14 cellular contexts compared by ENCODE assay signal in genomic region chrX:148914783-148915182, GRCh38.
DNase-seq lines count a peak whose midpoint lies in the region; ATAC-seq, FAIRE-seq and TF ChIP-seq lines count a peak whose summit lies in the region.
"Had no signal": no experiment of that assay in that cellular context is flagged by ENCODE, and none has a peak within 500 bp of the region (broad histone marks: within the 10 kb centered on the region; RNA-seq: fewer than 3 reads in every experiment).

No MANE protein-coding gene starts in this region.

- POLR2A ChIA-PET in HepG2 (lab: Yijun Ruan, JAX), result no interaction called here

- ATAC-seq in GM18505 (IDR thresholded peaks at IDR 0.05; ENCODE audit: unreplicated experiment) (peak; percentile 85), GM21423 (IDR thresholded peaks at IDR 0.05; ENCODE audit: unreplicated experiment) (peak; percentile 82), HG03064 (IDR thresholded peaks at IDR 0.05; ENCODE audit: low read depth, unreplicated experiment) (peak; percentile 82), HepG2 (no peak)
- ATAC-seq: esophagus mucosa had no signal

- in situ Hi-C loops in SK-MEL-5 (cut with HindIII; ENCODE audit: low pct_unique_long_range_greater_than_20kb, low sequenced_read_pairs), result no loop called here
- in situ Hi-C loops in HepG2 (cut with HindIII; ENCODE audit: extremely low pct_ligation_motif_present, low pct_unique_long_range_greater_than_20kb), result no loop called here

- FAIRE-seq in HepG2 (lab: Jason Lieb, UNC), result no peak
- FAIRE-seq: GM12891 had no signal

- intact Hi-C loops in HepG2 (cut with micrococcal nuclease; ENCODE audit: unreplicated experiment), result no loop called here

- TF ChIP-seq RAD21 in HepG2 (CRISPR knock-in tag; IDR thresholded peaks at IDR 0.05), result no peak

- TF ChIP-seq CTCF in HepG2 (CRISPR knock-in tag; IDR thresholded peaks at IDR 0.05), result no peak

- H3K9me3 ChIP-seq in HepG2 (ENCODE audit: low read length), result no peaks in the 10 kb centered on the region
- H3K9me3 ChIP-seq: vagina had no signal

- CTCF ChIA-PET in HepG2 (lab: Yijun Ruan, JAX; ENCODE audit: low intra/inter-chr PET ratio, low total read pairs), result no interaction called here

- WGBS in HepG2 (ENCODE audit: low lambda C conversion rate), result 7% methylated on average over 3 of the region's 3 CpGs

- no peak overlapping the region for H2AFZ ChIP-seq in HepG2 (ENCODE audit: low read length)

- no peak overlapping the region for H3K9ac ChIP-seq in HepG2 (ENCODE audit: insufficient read depth, low read depth, low read length)

- DNase-seq in SK-MEL-5 (ENCODE audit: low read depth, low spot score) (peak; percentile 5), NCI-H510A treated with DMSO at 0.1 percent for 48 hours (lab: John Stamatoyannopoulos, UW) (no peak), HepG2 (ENCODE audit: low spot score) (no peak)
- no peak for DNase-seq in activated T-cell treated with anti-CD3 and anti-CD28 coated beads, Interleukin-2, amount 50 U/mL, for 1 hour
- DNase-seq in stimulated activated CD4-positive, alpha-beta T cell treated with anti-CD3 and anti-CD28 coated beads, Interleukin-1b, Interleukin-23, amount 100 ng/mL, for 48 hours, result no peak
- DNase-seq: DMS153, HCEC 1CT, naive B cell had no signal

- H3K36me3 ChIP-seq in HepG2 (replicated peaks in 1 of 2; ENCODE audit: control insufficient read depth in 1 of 2, insufficient read depth in 2 of 2, low read length in 2 of 2), result no peaks in the 10 kb centered on the region
- H3K36me3 ChIP-seq: vagina had no signal

- no peak for TF ChIP-seq EP300 in HepG2 (IDR thresholded peaks at IDR 0.05; ENCODE audit: low read depth in 2 of 2, low read length in 2 of 2)
- TF ChIP-seq EP300 in HepG2 (CRISPR knock-in tag; IDR thresholded peaks at IDR 0.05; ENCODE audit: borderline replicate concordance), result no peak

- H3K4me1 ChIP-seq in HepG2 (ENCODE audit: insufficient read depth, low read length), result no peaks in the 10 kb centered on the region
- H3K4me1 ChIP-seq: vagina had no signal

- H3K27ac ChIP-seq in HepG2 (ENCODE audit: extremely low read length, insufficient read depth, low read length), result no peak overlapping the region
- H3K27ac ChIP-seq: vagina had no signal

- H3K27me3 ChIP-seq in HepG2 (ENCODE audit: control insufficient read depth in 1 of 2, insufficient read depth in 2 of 2, low read length in 2 of 2), result no peaks in the 10 kb centered on the region
- H3K27me3 ChIP-seq: vagina had no signal

- H3K79me2 ChIP-seq in HepG2 (ENCODE audit: insufficient read depth, low read length), result no peaks in the 10 kb centered on the region

- no peaks in the 10 kb centered on the region for H4K20me1 ChIP-seq in HepG2 (ENCODE audit: insufficient read depth, low read length)

- H3K4me3 ChIP-seq in HepG2 (replicated peaks in 1 of 3; ENCODE audit: insufficient read depth in 1 of 3, low read depth in 2 of 3, low read length in 3 of 3), result no peak overlapping the region
- H3K4me3 ChIP-seq: vagina had no signal

- BruUV-seq in HepG2 (replicated peaks; lab: Mats Ljungman, UMichigan), result no TSS peak

- no peak overlapping the region for H3K4me2 ChIP-seq in HepG2 (ENCODE audit: low read depth, low read length)

- no peak for TF ChIP-seq POLR2A in GM18505 (IDR thresholded peaks at IDR 0.05; ENCODE audit: borderline replicate concordance, extremely low read depth, insufficient read depth, insufficient read length)
- no peak for TF ChIP-seq POLR2A in HepG2 (IDR thresholded peaks at IDR 0.05; ENCODE audit: insufficient read depth in 1 of 2, low read depth in 2 of 2, low read length in 2 of 2)

TF ChIP-seq in HepG2, 621 proteins besides CTCF, POLR2A, EP300 and RAD21:
- TF ChIP-seq GATA4 (IDR thresholded peaks at IDR 0.05; ENCODE audit: borderline replicate concordance, low read depth) (no peak), MTF1 (CRISPR knock-in tag; IDR thresholded peaks at IDR 0.05) (no peak), ZNF691 (CRISPR knock-in tag; IDR thresholded peaks at IDR 0.05; ENCODE audit: borderline replicate concordance, low read depth) (no peak), FOXK1 (CRISPR knock-in tag; IDR thresholded peaks at IDR 0.05; ENCODE audit: borderline replicate concordance, low read depth) (no peak), BCL6 (CRISPR knock-in tag; IDR thresholded peaks at IDR 0.05) (no peak), ZSCAN30 (CRISPR knock-in tag; IDR thresholded peaks at IDR 0.05) (no peak), CCDC6 (CRISPR knock-in tag; IDR thresholded peaks at IDR 0.05) (no peak), NR3C1 (CRISPR knock-in tag; IDR thresholded peaks at IDR 0.05) (no peak), ZNF256 (CRISPR knock-in tag; conservative IDR thresholded peaks at IDR 0.05) (no peak), IRX3 (CRISPR knock-in tag; IDR thresholded peaks at IDR 0.05; ENCODE audit: borderline replicate concordance, low read depth) (no peak), HNF1B (CRISPR knock-in tag; IDR thresholded peaks at IDR 0.05) (no peak), ZNF33A (CRISPR knock-in tag; IDR thresholded peaks at IDR 0.05; ENCODE audit: borderline replicate concordance) (no peak), SNRNP70 (IDR thresholded peaks at IDR 0.05; ENCODE audit: low read depth, low read length) (no peak), HOXA3 (CRISPR knock-in tag; IDR thresholded peaks at IDR 0.05) (no peak)
